Comparison of ENCODE assay signal across 30 cellular contexts in the genomic region with DNA sequence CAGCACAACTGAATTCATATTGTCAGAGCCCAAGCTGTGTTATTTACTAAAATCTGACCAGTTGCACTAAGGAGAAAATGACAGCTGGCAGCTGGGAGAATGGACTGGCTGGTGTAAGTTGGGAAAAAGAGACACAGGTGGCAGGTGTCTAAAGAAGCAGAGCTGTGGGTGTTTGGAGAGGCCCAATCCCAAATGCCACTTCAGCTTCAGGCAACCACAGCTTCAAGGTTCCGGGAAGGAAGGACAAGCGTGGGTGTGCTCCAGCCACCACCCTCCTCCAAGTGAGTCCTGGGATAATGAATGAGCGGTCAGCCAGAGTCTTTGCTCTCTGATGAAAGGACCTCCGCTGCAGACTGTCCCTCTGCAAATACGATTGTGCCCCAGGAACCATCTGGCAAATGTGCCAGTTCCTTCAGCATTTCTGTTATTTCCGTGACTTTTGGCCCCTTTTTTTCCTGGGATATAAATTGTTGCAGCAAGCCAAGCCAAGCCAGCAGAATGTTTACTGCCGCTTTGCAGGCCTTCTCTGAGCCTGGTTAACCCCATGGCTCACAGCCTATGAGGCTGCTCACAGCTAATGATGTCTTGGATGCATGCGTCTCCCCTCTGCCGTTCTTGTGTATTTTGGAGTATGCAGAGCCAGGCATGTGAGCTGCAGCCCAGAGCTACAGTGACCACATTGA. TPM values are rescaled to one million over a fixed set of nuclear protein-coding genes. Genes with fewer than 3 reads are reported as not detected.
DNase-seq lines count a peak whose midpoint lies in the region; ATAC-seq and TF ChIP-seq lines count a peak whose summit lies in the region.
"Had no signal": no experiment of that assay in that cellular context is flagged by ENCODE, and none has a peak within 500 bp of the region (broad histone marks: within the 10 kb centered on the region; RNA-seq: fewer than 3 reads in every experiment).

No MANE protein-coding gene starts in this region.

- H3K4me3 ChIP-seq in body of pancreas (no peak overlapping the region), mucosa of descending colon (no peak overlapping the region), testis (no peak overlapping the region)
- H3K4me3 ChIP-seq: gastrocnemius medialis, GM23338, MG63, ovary, Peyer's patch, thyroid gland had no signal

- peak; percentile 28 for ATAC-seq in body of pancreas
- peak; percentile 74 for ATAC-seq in mucosa of descending colon
- ATAC-seq in HG02870 (IDR thresholded peaks at IDR 0.05; ENCODE audit: unreplicated experiment), result no peak
- ATAC-seq in HG03520 (IDR thresholded peaks at IDR 0.05; ENCODE audit: unreplicated experiment), result no peak
- ATAC-seq: activated CD8-positive, alpha-beta memory T cell treated with anti-CD3 and anti-CD28 coated beads, Interleukin-2, amount 10 ng/mL, durations not matched to agents 7 days and 5 days; activated naive CD8-positive, alpha-beta T cell treated with anti-CD3 and anti-CD28 coated beads, Interleukin-2, amount 50 U/mL, for 24 hours; gastrocnemius medialis; GM23338 had no signal

- TF ChIP-seq POLR2A in body of pancreas (IDR thresholded peaks at IDR 0.05) (no peak), testis (IDR thresholded peaks at IDR 0.05) (no peak)

- H3K9me3 ChIP-seq in body of pancreas, result no peaks in the 10 kb centered on the region
- H3K9me3 ChIP-seq in mucosa of descending colon, result no peaks in the 10 kb centered on the region
- H3K9me3 ChIP-seq in testis, result no peaks in the 10 kb centered on the region
- H3K9me3 ChIP-seq: gastrocnemius medialis, MG63, ovary, Peyer's patch, thyroid gland had no signal

- peak; percentile 15 for DNase-seq in NCI-H2171 treated with DMSO at 0.1 percent for 48 hours (lab: John Stamatoyannopoulos, UW)
- DNase-seq in NCI-H2171 (lab: John Stamatoyannopoulos, UW), result no peak
- DNase-seq in body of pancreas, result peak in 3 of 4 donors; percentile 39 to 69 (median 65)
- DNase-seq in mucosa of descending colon, result no peak
- peak; percentile 37 for DNase-seq in testis
- DNase-seq in NCI-H146 treated with DMSO at 0.1 percent for 48 hours (lab: John Stamatoyannopoulos, UW; ENCODE audit: unreplicated experiment), result no peak
- DNase-seq: activated CD4-positive, alpha-beta T cell treated with anti-CD3 and anti-CD28 coated beads, Interleukin-2, amount 50 U/mL, for 4 hours; activated CD8-positive, alpha-beta memory T cell treated with anti-CD3 and anti-CD28 coated beads, Interleukin-2, amount 10 ng/mL, durations not matched to agents 7 days and 5 days; activated gamma-delta T cell treated with Interleukin-2 at 50 U/mL for 16 hours; activated naive CD8-positive, alpha-beta T cell treated with anti-CD3 and anti-CD28 coated beads, Interleukin-2, amount 50 U/mL, for 24 hours; activated T-cell treated with anti-CD3 and anti-CD28 coated beads, Interleukin-2, amount 50 U/mL, for 48 hours; Calu3; CD4-positive, CD25-positive, alpha-beta regulatory T cell; gastrocnemius medialis; HFFc6; mammary epithelial cell; MG63; NCI-H1105; NCI-H2081; nephron progenitor cell; Peyer's patch; SHP77; stimulated activated CD4-positive, alpha-beta T cell treated with anti-CD3 and anti-CD28 coated beads, Interleukin-2, amount 100 ng/mL, for 24 hours; T-helper 2 cell; thyroid gland had no signal

- no peak for TF ChIP-seq CTCF in body of pancreas (IDR thresholded peaks at IDR 0.05)
- TF ChIP-seq CTCF in mucosa of descending colon (IDR thresholded peaks at IDR 0.05), result no peak
- TF ChIP-seq CTCF in testis (IDR thresholded peaks at IDR 0.05), result no peak

- H3K27me3 ChIP-seq in body of pancreas (no peaks in the 10 kb centered on the region), testis (no peaks in the 10 kb centered on the region)
- H3K27me3 ChIP-seq: gastrocnemius medialis, MG63, ovary, Peyer's patch, thyroid gland had no signal

- H3K4me1 ChIP-seq in body of pancreas (peaks cover 10% of the 10 kb centered on the region), mucosa of descending colon (ENCODE audit: low read depth) (peaks cover 6% of the 10 kb centered on the region), testis (peaks cover 8% of the 10 kb centered on the region)
- H3K4me1 ChIP-seq: gastrocnemius medialis, Peyer's patch, thyroid gland had no signal

- WGBS in body of pancreas, 2 donors, result 23 to 53% methylated on average over 9 of the region's 9 CpGs
- WGBS in testis, 2 donors, result 45 to 46% methylated on average over 9 of the region's 9 CpGs

- H3K36me3 ChIP-seq in body of pancreas (replicated peaks in 1 of 2; ENCODE audit: insufficient read depth in 1 of 2, low read depth in 2 of 2), result no peaks in the 10 kb centered on the region
- no peaks in the 10 kb centered on the region for H3K36me3 ChIP-seq in mucosa of descending colon (ENCODE audit: low read depth)
- no peaks in the 10 kb centered on the region for H3K36me3 ChIP-seq in testis (ENCODE audit: low read depth, missing control alignments)
- H3K36me3 ChIP-seq: gastrocnemius medialis, MG63, ovary, Peyer's patch, thyroid gland had no signal

- intact Hi-C loops in body of pancreas (cut with DNase I), result loop anchor here (5.0 kb wide), 1 partner anchor 66 kb away; no protein-coding TSS in a partner anchor
- intact Hi-C loops in mucosa of descending colon (cut with DNase I, micrococcal nuclease), result no loop called here
- intact Hi-C loops in testis (cut with DNase I; ENCODE audit: low total_unique reads), result loop anchor here (10.0 kb wide), 1 partner anchor 59 kb away; no protein-coding TSS in a partner anchor

- H3K27ac ChIP-seq in body of pancreas (peak overlapping the region in 1 of 4 donors; percentile 37), testis (no peak overlapping the region)
- H3K27ac ChIP-seq: gastrocnemius medialis, KMS-11, ovary, Peyer's patch, thyroid gland had no signal

RNA-seq across cellular contexts. Expression of a gene that starts 9.5 kb away (rescaled TPM):
- under 1 TPM; 0.26 to 0.66 TPM for total RNA-seq in body of pancreas
- 1 to 10 TPM in 2 of 3 donors, under 1 TPM in 1; 0.52 to 2.3 (median 1.3) TPM for total RNA-seq in mucosa of descending colon
- total RNA-seq in testis, result 1 to 10 TPM; 4.1 to 4.5 TPM
- 3.5 TPM for polyA plus RNA-seq in testis (ENCODE audit: insufficient read depth, low read depth, low replicate concordance)
- total RNA-seq: CD4-positive, CD25-positive, alpha-beta regulatory T cell; gastrocnemius medialis; mammary epithelial cell had no signal
- polyA plus RNA-seq: CD4-positive, CD25-positive, alpha-beta regulatory T cell had no signal

Comparison
In these comparisons a context has a peak if more than half of its experiments do, and no peak if none do; other contexts are left out.
1. DNase-seq: peak in NCI-H2171 treated with DMSO at 0.1 percent for 48 hours (single experiment), body of pancreas (3 of 4) and testis (single experiment); none in NCI-H2171 (single experiment), mucosa of descending colon (0 of 3) and NCI-H146 treated with DMSO at 0.1 percent for 48 hours (single experiment).
2. ATAC-seq: peak in body of pancreas (single experiment) and mucosa of descending colon (single experiment); none in HG02870 (single experiment) and HG03520 (single experiment).
3. intact Hi-C loops: an anchor here in body of pancreas (5.0 kb wide) and testis (10.0 kb wide); none called in mucosa of descending colon.